In genomic region chr16:15616475-15616874, GRCh38 we compare ENCODE assay signal across 30 cellular contexts.
"Had no signal": no experiment of that assay in that cellular context is flagged by ENCODE, and none has a peak within 500 bp of the region (broad histone marks: within the 10 kb centered on the region; RNA-seq: fewer than 3 reads in every experiment).

No MANE protein-coding gene starts in this region.

- H3K4me3 ChIP-seq: colonic mucosa, gastroesophageal sphincter, heart left ventricle, hepatocyte, lung, pancreas, smooth muscle cell, testis, tibial artery, upper lobe of left lung had no signal

- H3K9me3 Mint-ChIP-seq: dendritic cell treated with granulocyte-macrophage colony-stimulating factor and Interleukin-4, amounts not matched to agents 40 ng/mL and 50 ng/mL, for 4 days; endodermal cell; naive thymus-derived CD4-positive, alpha-beta T cell; nephron had no signal

- H3K4me1 Mint-ChIP-seq: endodermal cell, nephron had no signal

- H3K27me3 ChIP-seq: colonic mucosa, gastroesophageal sphincter, heart left ventricle, hepatocyte, pancreas, testis, tibial artery, upper lobe of left lung had no signal

- H3K27ac ChIP-seq: colonic mucosa, epithelial cell of prostate, gastroesophageal sphincter, heart left ventricle, hepatocyte, pancreas, testis, tibial artery, upper lobe of left lung had no signal

- H3K9me3 ChIP-seq: colonic mucosa, gastroesophageal sphincter, heart left ventricle, pancreas, testis, tibial artery, upper lobe of left lung had no signal

- ATAC-seq: esophagus mucosa; gastroesophageal sphincter; left lobe of liver; naive thymus-derived CD4-positive, alpha-beta T cell; sciatic nerve; stimulated activated naive CD8-positive, alpha-beta T cell treated with anti-CD3 and anti-CD28 coated beads, Interleukin-15, Interleukin-2, amounts not matched to agents 100 U/mL and 50 U/mL, for 24 hours had no signal

- H3K27me3 Mint-ChIP-seq: dendritic cell treated with granulocyte-macrophage colony-stimulating factor and Interleukin-4, amounts not matched to agents 40 ng/mL and 50 ng/mL, for 4 days; naive thymus-derived CD4-positive, alpha-beta T cell had no signal

- H3K4me1 ChIP-seq: colonic mucosa, gastroesophageal sphincter, testis, upper lobe of left lung had no signal

- DNase-seq: colonic mucosa; effector CD8-positive, alpha-beta T cell; endodermal cell; foreskin fibroblast; heart left ventricle; kidney; mesenchymal stem cell; midbrain; naive thymus-derived CD4-positive, alpha-beta T cell; occipital lobe; pancreas; stimulated activated CD4-positive, alpha-beta T cell treated with anti-CD3 and anti-CD28 coated beads, Interleukin-12 subunit alpha, Interleukin-12 subunit beta, amount 100 ng/mL, for 4 hours; stimulated activated CD4-positive, alpha-beta T cell treated with anti-CD3 and anti-CD28 coated beads, Interleukin-1b, Interleukin-23, amount 100 ng/mL, for 48 hours; stimulated activated CD4-positive, alpha-beta T cell treated with anti-CD3 and anti-CD28 coated beads, Interleukin-4, amount 100 ng/mL, for 1 hour; stimulated activated CD8-positive, alpha-beta memory T cell treated with anti-CD3 and anti-CD28 coated beads, Interleukin-4, amount 100 ng/mL, for 48 hours; stimulated activated naive CD8-positive, alpha-beta T cell treated with anti-CD3 and anti-CD28 coated beads, Interleukin-15, Interleukin-2, amounts not matched to agents 100 U/mL and 50 U/mL, for 24 hours; substantia nigra; testis; tibial artery; upper lobe of left lung had no signal

- H3K27ac Mint-ChIP-seq: dendritic cell treated with granulocyte-macrophage colony-stimulating factor and Interleukin-4, amounts not matched to agents 40 ng/mL and 50 ng/mL, for 4 days; endodermal cell; nephron had no signal

- H3K4me3 Mint-ChIP-seq: dendritic cell treated with granulocyte-macrophage colony-stimulating factor and Interleukin-4, amounts not matched to agents 40 ng/mL and 50 ng/mL, for 4 days; endodermal cell; naive thymus-derived CD4-positive, alpha-beta T cell; nephron had no signal
